ENCODE assay signal across 26 cellular contexts in genomic region chr3:156172536-156172935, GRCh38. TPM values are rescaled to one million over a fixed set of nuclear protein-coding genes. Genes with fewer than 3 reads are reported as not detected.
"Had no signal": no experiment of that assay in that cellular context is flagged by ENCODE, and none has a peak within 500 bp of the region (broad histone marks: within the 10 kb centered on the region; RNA-seq: fewer than 3 reads in every experiment).

No MANE protein-coding gene starts in this region.

- H3K4me3 ChIP-seq: esophagus squamous epithelium, heart right ventricle, lung, right lobe of liver, suprapubic skin, transverse colon, upper lobe of right lung, uterus had no signal

- H3K4me1 ChIP-seq: esophagus squamous epithelium, heart right ventricle, parathyroid adenoma, right lobe of liver, suprapubic skin, transverse colon, upper lobe of right lung, uterus had no signal

- H2AFZ ChIP-seq: parathyroid adenoma had no signal

- ATAC-seq: effector memory CD8-positive, alpha-beta T cell; heart right ventricle; left lobe of liver; natural killer cell; right lobe of liver; stimulated activated naive B cell treated with anti-CD40 and anti-IgM and Interleukin-4, amounts not matched to agents 10 μg/mL and 1 μg/mL and 100 μg/mL, for 72 hours; stimulated activated naive CD8-positive, alpha-beta T cell treated with anti-CD3 and anti-CD28 coated beads, Interleukin-15, amount 100 ng/mL, for 72 hours; upper lobe of right lung had no signal

- H3K79me2 ChIP-seq: parathyroid adenoma had no signal

- H3K36me3 ChIP-seq: esophagus squamous epithelium, heart right ventricle, neutrophil, right lobe of liver, suprapubic skin, transverse colon, upper lobe of right lung, uterus had no signal

- H3K27me3 ChIP-seq: esophagus squamous epithelium, heart right ventricle, neutrophil, right lobe of liver, suprapubic skin, transverse colon, upper lobe of right lung, uterus had no signal

- H3K9me3 ChIP-seq: esophagus squamous epithelium, heart right ventricle, neutrophil, right lobe of liver, suprapubic skin, transverse colon, upper lobe of right lung, uterus had no signal

- H3K27ac ChIP-seq: esophagus squamous epithelium, heart right ventricle, neutrophil, parathyroid adenoma, right lobe of liver, suprapubic skin, transverse colon, upper lobe of right lung, uterus had no signal

- DNase-seq: cortex of kidney; effector memory CD8-positive, alpha-beta T cell; erythroblast; esophagus squamous epithelium; foreskin melanocyte; glutamatergic neuron; heart right ventricle; hippocampal formation; islet precursor cell; kidney glomerular epithelial cell; natural killer cell; right lobe of liver; small intestine; stimulated activated CD4-positive, alpha-beta T cell treated with anti-CD3 and anti-CD28 coated beads, Interleukin-15, amount 100 ng/mL, for 24 hours; stimulated activated CD4-positive, alpha-beta T cell treated with anti-CD3 and anti-CD28 coated beads, Interleukin-2, amount 100 ng/mL, for 48 hours; stimulated activated naive B cell treated with anti-CD40 and anti-IgM and Interleukin-4, amounts not matched to agents 10 μg/mL and 1 μg/mL and 100 μg/mL, for 72 hours; stimulated activated naive CD8-positive, alpha-beta T cell treated with anti-CD3 and anti-CD28 coated beads, Interleukin-15, amount 100 ng/mL, for 72 hours; transverse colon; upper lobe of right lung; uterus had no signal

RNA-seq across cellular contexts. Expression of gene KCNAB1, which starts 52.2 kb away (rescaled TPM):
- total RNA-seq: mononuclear cell, natural killer cell had no signal
